ENCODE assay signal across 37 cellular contexts in genomic region chr1:22245716-22246115, GRCh38.
"Had no signal": no experiment of that assay in that cellular context is flagged by ENCODE, and none has a peak within 500 bp of the region (broad histone marks: within the 10 kb centered on the region; RNA-seq: fewer than 3 reads in every experiment).

No MANE protein-coding gene starts in this region.

- H3K4me3 ChIP-seq: body of pancreas, breast epithelium, Peyer's patch had no signal

- H3K27me3 ChIP-seq: body of pancreas, breast epithelium, Peyer's patch had no signal

- H3K27ac ChIP-seq: body of pancreas, breast epithelium, KMS-11, Peyer's patch, VCaP had no signal

- H3K27ac Mint-ChIP-seq: activated CD4-positive, alpha-beta memory T cell treated with anti-CD3 and anti-CD28 coated beads, Interleukin-2, amount 10 ng/mL, durations not matched to agents 7 days and 5 days; activated CD8-positive, alpha-beta memory T cell treated with anti-CD3 and anti-CD28 coated beads, Interleukin-2, amount 10 ng/mL, durations not matched to agents 7 days and 5 days; activated naive CD4-positive, alpha-beta T cell treated with anti-CD3 and anti-CD28 coated beads, Interleukin-2, amount 50 U/mL, for 24 hours; activated naive CD8-positive, alpha-beta T cell treated with anti-CD3 and anti-CD28 coated beads, Interleukin-2, amount 10 ng/mL, durations not matched to agents 7 days and 5 days had no signal

- H3K4me3 Mint-ChIP-seq: activated CD4-positive, alpha-beta memory T cell treated with anti-CD3 and anti-CD28 coated beads, Interleukin-2, amount 10 ng/mL, durations not matched to agents 7 days and 5 days; activated CD8-positive, alpha-beta memory T cell treated with anti-CD3 and anti-CD28 coated beads, Interleukin-2, amount 10 ng/mL, durations not matched to agents 7 days and 5 days; activated naive CD4-positive, alpha-beta T cell treated with anti-CD3 and anti-CD28 coated beads, Interleukin-2, amount 50 U/mL, for 24 hours; activated naive CD8-positive, alpha-beta T cell treated with anti-CD3 and anti-CD28 coated beads, Interleukin-2, amount 10 ng/mL, durations not matched to agents 7 days and 5 days had no signal

- H3K9me3 ChIP-seq: body of pancreas, breast epithelium, Peyer's patch had no signal

- H3K4me1 Mint-ChIP-seq: activated CD4-positive, alpha-beta memory T cell treated with anti-CD3 and anti-CD28 coated beads, Interleukin-2, amount 10 ng/mL, durations not matched to agents 7 days and 5 days; activated CD8-positive, alpha-beta memory T cell treated with anti-CD3 and anti-CD28 coated beads, Interleukin-2, amount 10 ng/mL, durations not matched to agents 7 days and 5 days; activated naive CD4-positive, alpha-beta T cell treated with anti-CD3 and anti-CD28 coated beads, Interleukin-2, amount 50 U/mL, for 24 hours; activated naive CD8-positive, alpha-beta T cell treated with anti-CD3 and anti-CD28 coated beads, Interleukin-2, amount 10 ng/mL, durations not matched to agents 7 days and 5 days had no signal

- H3K4me1 ChIP-seq: body of pancreas, breast epithelium, Peyer's patch had no signal

- H3K27me3 Mint-ChIP-seq: activated CD4-positive, alpha-beta memory T cell treated with anti-CD3 and anti-CD28 coated beads, Interleukin-2, amount 10 ng/mL, durations not matched to agents 7 days and 5 days had no signal

- DNase-seq: activated CD4-positive, alpha-beta memory T cell treated with anti-CD3 and anti-CD28 coated beads, Interleukin-2, amount 10 ng/mL, durations not matched to agents 7 days and 5 days; activated CD4-positive, alpha-beta T cell treated with anti-CD3 and anti-CD28 coated beads for 1 hour; activated CD4-positive, alpha-beta T cell treated with anti-CD3 and anti-CD28 coated beads for 48 hours; activated CD4-positive, CD25-positive, alpha-beta regulatory T cell; activated CD8-positive, alpha-beta memory T cell treated with anti-CD3 and anti-CD28 coated beads for 24 hours; activated CD8-positive, alpha-beta memory T cell treated with anti-CD3 and anti-CD28 coated beads, Interleukin-2, amount 10 ng/mL, durations not matched to agents 7 days and 5 days; activated CD8-positive, alpha-beta memory T cell treated with anti-CD3 and anti-CD28 coated beads, Interleukin-2, amount 50 U/mL, for 48 hours; activated effector memory CD4-positive, alpha-beta T cell treated with Interleukin-2 at 50 U/mL for 16 hours; activated naive CD8-positive, alpha-beta T cell treated with anti-CD3 and anti-CD28 coated beads, Interleukin-2, amount 10 ng/mL, durations not matched to agents 7 days and 5 days; activated T-cell treated with anti-CD3 and anti-CD28 coated beads, Interleukin-2, amount 50 U/mL, for 48 hours; body of pancreas; MM.1S; MV-4-11; NCI-H1092; NCI-H1417; NCI-H146; NCI-H187 treated with DMSO at 0.1 percent for 48 hours; NCI-H2081; NCI-H2171 treated with DMSO at 0.1 percent for 48 hours; NCI-H2227 treated with DMSO at 0.1 percent for 48 hours; NCI-H446; NCI-H524; NCI-H69; NCI-H82; PC-3; Peyer's patch; RPMI8226; SIG-M5; SW 1271; T-helper 1 cell; T-helper 2 cell; T-helper 9 cell had no signal

- H3K4me2 ChIP-seq: KMS-11 had no signal

- FAIRE-seq: astrocyte had no signal

- H3K36me3 ChIP-seq: breast epithelium, Peyer's patch had no signal

- H3K9me3 Mint-ChIP-seq: activated CD4-positive, alpha-beta memory T cell treated with anti-CD3 and anti-CD28 coated beads, Interleukin-2, amount 10 ng/mL, durations not matched to agents 7 days and 5 days; activated naive CD4-positive, alpha-beta T cell treated with anti-CD3 and anti-CD28 coated beads, Interleukin-2, amount 50 U/mL, for 24 hours; activated naive CD8-positive, alpha-beta T cell treated with anti-CD3 and anti-CD28 coated beads, Interleukin-2, amount 10 ng/mL, durations not matched to agents 7 days and 5 days had no signal

- ATAC-seq: activated CD8-positive, alpha-beta memory T cell treated with anti-CD3 and anti-CD28 coated beads, Interleukin-2, amount 10 ng/mL, durations not matched to agents 7 days and 5 days; body of pancreas; PC-3 had no signal

- H3K9ac ChIP-seq: KMS-11 had no signal

- H3K36me3 Mint-ChIP-seq: activated CD8-positive, alpha-beta memory T cell treated with anti-CD3 and anti-CD28 coated beads, Interleukin-2, amount 10 ng/mL, durations not matched to agents 7 days and 5 days; activated naive CD4-positive, alpha-beta T cell treated with anti-CD3 and anti-CD28 coated beads, Interleukin-2, amount 50 U/mL, for 24 hours; activated naive CD8-positive, alpha-beta T cell treated with anti-CD3 and anti-CD28 coated beads, Interleukin-2, amount 10 ng/mL, durations not matched to agents 7 days and 5 days had no signal
